ENCODE assay signal across 9 cellular contexts in the genomic region with DNA sequence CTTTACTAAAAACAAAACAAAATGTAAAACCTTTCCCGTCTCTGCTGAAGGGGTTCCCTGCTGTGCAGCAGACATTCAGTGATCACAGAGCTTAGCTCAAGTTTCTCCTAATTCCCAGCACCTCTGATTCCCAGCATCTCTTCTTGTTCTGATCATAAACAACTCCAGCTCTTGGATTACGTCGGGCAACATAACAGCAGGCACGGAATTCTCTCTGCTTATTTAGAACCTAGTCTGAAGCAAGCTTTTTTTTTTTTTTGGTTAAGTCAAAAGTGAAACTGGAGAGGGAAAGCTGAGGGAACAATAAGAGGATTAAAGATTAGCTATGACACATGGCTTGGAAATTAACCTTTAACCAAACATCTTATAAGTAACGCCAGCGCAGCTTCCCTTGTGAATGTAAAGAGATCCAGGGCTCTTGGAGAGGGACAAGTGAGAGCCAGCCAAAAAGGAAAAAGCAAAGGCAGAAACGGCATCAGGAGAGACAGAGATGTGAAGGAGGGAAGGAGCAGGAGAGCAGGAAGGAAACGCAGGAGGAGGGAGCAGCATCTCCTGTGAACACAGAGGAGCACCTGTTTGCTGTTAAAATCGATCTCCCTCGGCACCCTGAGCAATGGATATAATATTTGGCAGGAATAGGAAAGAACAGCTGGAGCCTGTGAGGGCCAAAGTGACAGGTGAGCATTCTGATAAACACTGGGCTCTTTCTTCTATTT. TPM values are rescaled to one million over a fixed set of nuclear protein-coding genes. Genes with fewer than 3 reads are reported as not detected.
A peak's percentile ranks its signal among the peaks of the same experiment; 100 is the strongest.
DNase-seq lines count a peak whose midpoint lies in the region; ATAC-seq, FAIRE-seq and TF ChIP-seq lines count a peak whose summit lies in the region.
"Had no signal": no experiment of that assay in that cellular context is flagged by ENCODE, and none has a peak within 500 bp of the region (broad histone marks: within the 10 kb centered on the region; RNA-seq: fewer than 3 reads in every experiment).

TSS of gene BCO1 (plus strand) at position 394 of the 716 bp plus-strand sequence. CDS start at position 614, 220 bp downstream.

- TF ChIP-seq CTCF in VCaP (conservative IDR thresholded peaks at IDR 0.05): no peak

- H3K4me3 ChIP-seq in right cardiac atrium (ENCODE audit: low read length) (peak within 1 kb of the TSS; percentile 2), small intestine (ENCODE audit: low read depth in 1 of 2, low read length in 2 of 2) (peak within 1 kb of the TSS in 1 of 2 donors; percentile 72)

- no peaks in the 10 kb centered on the region for H3K4me1 ChIP-seq in right cardiac atrium (ENCODE audit: control insufficient read depth, insufficient read depth, low read length)
- H3K4me1 ChIP-seq in small intestine (ENCODE audit: control insufficient read depth in 2 of 2, insufficient read depth in 1 of 2, low read depth in 1 of 2, low read length in 1 of 2): peaks cover 0 to 3% of the 10 kb centered on the region in 2 donors

- H3K27me3 ChIP-seq in right cardiac atrium (ENCODE audit: control insufficient read depth, insufficient read depth) (no peaks in the 10 kb centered on the region), small intestine (ENCODE audit: control insufficient read depth in 2 of 2, insufficient read depth in 2 of 2, low read length in 2 of 2) (no peaks in the 10 kb centered on the region)

- FAIRE-seq in small intestine (lab: Jason Lieb, UNC): no peak

- no peaks in the 10 kb centered on the region for H3K9me3 ChIP-seq in right cardiac atrium (ENCODE audit: control insufficient read depth, low read length)
- H3K9me3 ChIP-seq in small intestine (ENCODE audit: control insufficient read depth, low read depth): no peaks in the 10 kb centered on the region

- WGBS in right cardiac atrium: 15% methylated on average over 10 of the region's 10 CpGs
- 6 to 13% (median 13%) methylated on average over 9 to 10 of the region's 10 CpGs for WGBS in small intestine, 3 donors

- DNase-seq in COR-L47 (lab: John Stamatoyannopoulos, UW): peak; percentile 11
- DNase-seq in right cardiac atrium: no peak
- DNase-seq in small intestine: peak; percentile 91
- no peak for DNase-seq in NCI-H774 (lab: John Stamatoyannopoulos, UW)
- no peak for DNase-seq in NOMO-1 treated with DMSO at 0.1 percent for 48 hours (lab: John Stamatoyannopoulos, UW; ENCODE audit: unreplicated experiment)
- no peak for DNase-seq in NCI-H226

- H3K27ac ChIP-seq in VCaP (peak within 1 kb of the TSS; percentile 82), right cardiac atrium (ENCODE audit: low read length) (peak within 1 kb of the TSS; percentile 42), small intestine (ENCODE audit: low read depth in 1 of 2, low read length in 1 of 2) (peak within 1 kb of the TSS; percentile 61 to 86)

- no peaks in the 10 kb centered on the region for H3K36me3 ChIP-seq in small intestine (ENCODE audit: control insufficient read depth in 2 of 2, insufficient read depth in 2 of 2, low read length in 2 of 2)

- intact Hi-C loops in right cardiac atrium (cut with DNase I): no loop called here

- ATAC-seq in HG03196 (IDR thresholded peaks at IDR 0.05; ENCODE audit: unreplicated experiment) (peak; percentile 50), right cardiac atrium (peak; percentile 23 to 25)

RNA-seq across cellular contexts. Expression of gene BCO1, which starts in this region (rescaled TPM):
- total RNA-seq in right cardiac atrium: not detected
- polyA plus RNA-seq in right cardiac atrium (not detected), small intestine (10 to 100 TPM in 2 of 3 donors, 1 to 10 TPM in 1; 4.9 to 31.1 (median 30.8) TPM)
- polyA plus RNA-seq: neural cell had no signal

Comparison
In these comparisons a context has a peak if more than half of its experiments do, and no peak if none do; other contexts are left out.
1. Peak in ATAC-seq, H3K4me3 ChIP-seq and H3K27ac ChIP-seq in right cardiac atrium; RNA of the gene not detected or under 1 TPM.
2. DNase-seq: peak in COR-L47 (single experiment) and small intestine (single experiment); none in right cardiac atrium (0 of 3), NCI-H774 (single experiment), NOMO-1 treated with DMSO at 0.1 percent for 48 hours (single experiment) and NCI-H226 (single experiment).
3. Peak in every context shown above with its lines, with median percentiles within 50 percentile points of each other: H3K27ac ChIP-seq.